Comparison of ENCODE assay signal across 23 cellular contexts in the genomic region with DNA sequence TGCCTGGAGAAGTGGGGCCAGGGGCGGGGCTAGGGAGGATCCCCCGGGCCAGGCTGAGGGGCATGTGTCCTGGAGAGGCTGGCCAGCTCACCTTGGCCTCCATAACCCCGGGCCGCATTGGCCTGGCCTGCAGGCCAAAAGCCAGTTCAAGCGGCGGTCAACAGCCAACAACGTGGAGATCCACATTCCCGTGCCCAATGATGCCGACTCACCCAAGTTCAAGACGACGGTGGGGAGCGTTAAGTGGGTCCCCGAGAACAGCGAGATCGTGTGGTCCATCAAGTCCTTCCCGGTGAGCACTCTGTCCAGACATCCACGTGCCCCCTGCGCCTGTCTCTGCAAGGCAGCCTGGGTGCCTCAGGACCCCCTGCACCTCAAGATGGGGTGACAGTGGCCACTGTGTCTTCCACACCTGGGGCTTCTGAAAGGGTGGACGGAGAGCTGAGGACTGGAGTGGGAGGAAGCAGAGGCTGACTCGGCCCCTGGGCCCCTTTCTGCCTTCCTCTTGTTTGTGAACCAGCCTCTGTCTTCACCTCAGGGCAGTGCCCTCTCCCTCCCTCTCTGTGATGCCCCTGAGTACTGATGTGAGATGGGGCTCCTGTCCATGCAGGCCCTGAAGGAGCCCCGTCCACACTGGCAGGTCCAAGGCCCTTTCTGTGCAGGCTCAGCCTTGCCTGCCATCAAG. TPM values are rescaled to one million over a fixed set of nuclear protein-coding genes. Genes with fewer than 3 reads are reported as not detected.
DNase-seq lines count a peak whose midpoint lies in the region; ATAC-seq and TF ChIP-seq lines count a peak whose summit lies in the region.
"Had no signal": no experiment of that assay in that cellular context is flagged by ENCODE, and none has a peak within 500 bp of the region (broad histone marks: within the 10 kb centered on the region; RNA-seq: fewer than 3 reads in every experiment).

No MANE protein-coding gene starts in this region.

- H3K27me3 Mint-ChIP-seq in chondrocyte (ENCODE audit: low read depth) (no peaks in the 10 kb centered on the region), T-cell (no peaks in the 10 kb centered on the region)
- H3K27me3 Mint-ChIP-seq in naive thymus-derived CD8-positive, alpha-beta T cell = no peaks in the 10 kb centered on the region
- H3K27me3 Mint-ChIP-seq: CD4-positive, alpha-beta memory T cell; IgD-negative memory B cell had no signal

- H3K4me3 ChIP-seq in GM12865 (ENCODE audit: low read depth, low read length) (no peak overlapping the region), neutrophil (ENCODE audit: low read depth in 1 of 2, low read length in 1 of 2) (no peak overlapping the region)
- H3K4me3 ChIP-seq: BLaER1 treated with 17β-estradiol and CSF1 and Interleukin-3, amounts not matched to agents 10 nM and 100 nM; GM12878; HAP-1; Peyer's patch; SJSA1 had no signal

- POLR2A ChIA-PET in naive thymus-derived CD8-positive, alpha-beta T cell (lab: Charles Lee) = interaction anchor here (0.6 to 6.6 kb wide), 4 partner anchors 9 to 436 kb away, joined by 3 to 36 read pairs (median 9); no protein-coding TSS in a partner anchor
- POLR2A ChIA-PET in T-cell (lab: Charles Lee) = no interaction called here

- CTCF ChIA-PET in T-cell (lab: Charles Lee) = no interaction called here

- H3K9me3 Mint-ChIP-seq in chondrocyte (ENCODE audit: low read depth) (no peaks in the 10 kb centered on the region), T-cell (no peaks in the 10 kb centered on the region)
- peaks cover 0 to 4% (median 0%) of the 10 kb centered on the region in 9 donors for H3K9me3 Mint-ChIP-seq in naive thymus-derived CD8-positive, alpha-beta T cell
- H3K9me3 Mint-ChIP-seq: IgD-negative memory B cell had no signal

- H3K27ac ChIP-seq in neutrophil = peak overlapping the region; percentile 23
- H3K27ac ChIP-seq: BLaER1 treated with 17β-estradiol and CSF1 and Interleukin-3, amounts not matched to agents 10 nM and 100 nM; Peyer's patch; SJSA1 had no signal

- H3K27me3 ChIP-seq in neutrophil = no peaks in the 10 kb centered on the region
- H3K27me3 ChIP-seq: BLaER1 treated with 17β-estradiol and CSF1 and Interleukin-3, amounts not matched to agents 10 nM and 100 nM; Peyer's patch; SJSA1 had no signal

- no peak for ATAC-seq in naive thymus-derived CD8-positive, alpha-beta T cell
- no peak for ATAC-seq in T-cell (replicated peaks in 1 of 4)
- ATAC-seq: GM12878 had no signal

- no peak for TF ChIP-seq CTCF in GM12865 (IDR thresholded peaks at IDR 0.05; ENCODE audit: insufficient read depth, low read depth, low read length, missing control alignments)
- TF ChIP-seq CTCF in chondrocyte (IDR thresholded peaks at IDR 0.05) = no peak
- no peak for TF ChIP-seq CTCF in neutrophil (IDR thresholded peaks at IDR 0.05)

- H3K36me3 Mint-ChIP-seq in chondrocyte (ENCODE audit: low read depth) (peaks cover 32% of the 10 kb centered on the region), T-cell (peaks cover 52% of the 10 kb centered on the region)
- H3K36me3 Mint-ChIP-seq in naive thymus-derived CD8-positive, alpha-beta T cell = peaks cover 4 to 58% (median 22%) of the 10 kb centered on the region in 3 donors

- DNase-seq in AG20443 (ENCODE audit: low spot score) (peak; percentile 4), GM12865 (ENCODE audit: low read depth) (peak; percentile 0), chondrocyte (ENCODE audit: low spot score) (peak; percentile 84), NCI-H2107 (lab: John Stamatoyannopoulos, UW) (no peak), T-cell (no peak)
- no peak for DNase-seq in naive thymus-derived CD8-positive, alpha-beta T cell
- DNase-seq: Caco-2; CD4-positive, alpha-beta memory T cell; DMS 273 treated with DMSO at 0.1 percent for 48 hours; DMS79 treated with DMSO at 0.1 percent for 48 hours; NCI-H1105 treated with DMSO at 0.1 percent for 48 hours; NCI-H2029 treated with DMSO at 0.1 percent for 48 hours; NCI-H2171; NCI-H345; NCI-H524 treated with DMSO at 0.1 percent for 48 hours; NCI-H82; Peyer's patch had no signal

- H3K4me1 Mint-ChIP-seq in chondrocyte (ENCODE audit: low read depth) = no peaks in the 10 kb centered on the region
- peaks cover 2 to 27% (median 14%) of the 10 kb centered on the region in 4 donors for H3K4me1 Mint-ChIP-seq in naive thymus-derived CD8-positive, alpha-beta T cell
- peaks cover 0 to 6% (median 0%) of the 10 kb centered on the region in 3 donors for H3K4me1 Mint-ChIP-seq in T-cell
- H3K4me1 Mint-ChIP-seq: IgD-negative memory B cell had no signal

- H3K27ac Mint-ChIP-seq in chondrocyte (ENCODE audit: unreplicated experiment) (no peak overlapping the region), T-cell (no peak overlapping the region)
- peak overlapping the region in 3 of 10 donors; percentile 33 to 72 (median 63) for H3K27ac Mint-ChIP-seq in naive thymus-derived CD8-positive, alpha-beta T cell
- H3K27ac Mint-ChIP-seq: IgD-negative memory B cell had no signal

- no peaks in the 10 kb centered on the region for H3K9me3 ChIP-seq in neutrophil
- H3K9me3 ChIP-seq: BLaER1 treated with 17β-estradiol and CSF1 and Interleukin-3, amounts not matched to agents 10 nM and 100 nM; Caco-2; HAP-1; Peyer's patch; SJSA1 had no signal

- peaks cover 93% of the 10 kb centered on the region for H3K36me3 ChIP-seq in neutrophil

- H3K4me3 Mint-ChIP-seq in chondrocyte (ENCODE audit: unreplicated experiment) = no peak overlapping the region
- H3K4me3 Mint-ChIP-seq in naive thymus-derived CD8-positive, alpha-beta T cell = no peak overlapping the region
- no peak overlapping the region for H3K4me3 Mint-ChIP-seq in T-cell
- H3K4me3 Mint-ChIP-seq: CD4-positive, alpha-beta memory T cell; IgD-negative memory B cell had no signal

- H3K4me1 ChIP-seq in neutrophil (ENCODE audit: control insufficient read depth in 1 of 2, insufficient read depth in 1 of 2, low read depth in 1 of 2, low read length in 1 of 2) = peaks cover 0 to 14% of the 10 kb centered on the region in 2 experiments
- H3K4me1 ChIP-seq: Caco-2, HAP-1, Peyer's patch, SJSA1 had no signal

RNA-seq across cellular contexts. Expression of a gene that starts 31.1 kb away (rescaled TPM):
- total RNA-seq in chondrocyte = 78.3 to 91.2 TPM (median 81.8 TPM) in 3 replicates
- total RNA-seq in naive thymus-derived CD8-positive, alpha-beta T cell = 100 to 1,000 TPM; 151 to 154 TPM
- 100 to 1,000 TPM; 195 to 288 (median 241) TPM for polyA plus RNA-seq in naive thymus-derived CD8-positive, alpha-beta T cell
- total RNA-seq in T-cell = 100 to 1,000 TPM in 4 of 5 donors, 10 to 100 TPM in 1; 94.9 to 171 (median 133) TPM

RNA-seq across cellular contexts. Expression of a gene that starts 43.6 kb away (rescaled TPM):
- 64.9 to 72.4 TPM (median 68.6 TPM) in 3 replicates for total RNA-seq in chondrocyte
- 10 to 100 TPM; 70.3 to 74.3 TPM for total RNA-seq in naive thymus-derived CD8-positive, alpha-beta T cell
- polyA plus RNA-seq in naive thymus-derived CD8-positive, alpha-beta T cell = 100 to 1,000 TPM; 150 to 205 (median 183) TPM
- total RNA-seq in T-cell = 10 to 100 TPM; 42.1 to 60.6 (median 53.3) TPM

RNA-seq across cellular contexts. Expression of a gene that starts 55.5 kb away (rescaled TPM):
- total RNA-seq in chondrocyte (not detected in 3 replicates), T-cell (not detected)
- not detected for total RNA-seq in naive thymus-derived CD8-positive, alpha-beta T cell
- polyA plus RNA-seq in naive thymus-derived CD8-positive, alpha-beta T cell = not detected
- total RNA-seq: Caco-2; CD4-positive, alpha-beta memory T cell; GM12878; Peyer's patch; SJSA1 had no signal
- polyA plus RNA-seq: CD4-positive, alpha-beta memory T cell; IgD-negative memory B cell had no signal

Comparison
In these comparisons a context has a peak if more than half of its experiments do, and no peak if none do; other contexts are left out.
1. DNase-seq: peak in AG20443 (single experiment), GM12865 (single experiment) and chondrocyte (single experiment); none in NCI-H2107 (single experiment), naive thymus-derived CD8-positive, alpha-beta T cell (0 of 10) and T-cell (0 of 34).